9 cellular contexts compared by ENCODE assay signal in the genomic region with DNA sequence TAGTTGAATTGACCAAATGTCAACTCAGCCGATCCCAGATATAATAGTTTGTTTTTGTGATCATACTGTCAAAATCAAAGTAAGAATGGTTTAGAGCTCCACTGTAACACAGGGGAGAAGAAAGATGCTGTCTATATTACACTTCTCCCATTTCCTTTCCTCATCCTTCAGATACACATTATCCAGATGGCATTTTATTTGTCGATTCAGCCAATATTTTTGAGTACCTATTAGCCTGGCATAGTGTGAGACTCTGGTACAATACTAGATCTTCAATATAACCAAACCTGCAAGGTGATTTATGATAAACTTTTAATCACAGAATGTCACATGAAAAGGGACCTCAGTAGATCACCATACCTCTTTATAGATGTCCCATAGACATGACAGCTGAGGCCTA. TPM values are rescaled to one million over a fixed set of nuclear protein-coding genes. Genes with fewer than 3 reads are reported as not detected.
A peak's percentile ranks its signal among the peaks of the same experiment; 100 is the strongest.
DNase-seq lines count a peak whose midpoint lies in the region; TF ChIP-seq lines count a peak whose summit lies in the region.
"Had no signal": no experiment of that assay in that cellular context is flagged by ENCODE, and none has a peak within 500 bp of the region (broad histone marks: within the 10 kb centered on the region; RNA-seq: fewer than 3 reads in every experiment).

No MANE protein-coding gene starts in this region.

- DNase-seq in NCI-H69 (lab: John Stamatoyannopoulos, UW) (peak; percentile 13), osteocyte (ENCODE audit: extremely low spot score, unreplicated experiment) (no peak), GM19240 (ENCODE audit: insufficient read length, low spot score) (no peak), Calu3 (no peak), vagina (ENCODE audit: extremely low spot score in 2 of 2) (no peak)
- DNase-seq: amniotic stem cell had no signal

- no TSS peak for BruUV-seq in Calu3 (replicated peaks; lab: Mats Ljungman, UMichigan)

- peaks cover 22% of the 10 kb centered on the region for H3K36me3 ChIP-seq in DOHH2 (ENCODE audit: control insufficient read depth, low read length)
- H3K36me3 ChIP-seq in endocrine pancreas (ENCODE audit: control insufficient read depth, insufficient read depth, low read length), result no peaks in the 10 kb centered on the region
- no peaks in the 10 kb centered on the region for H3K36me3 ChIP-seq in vagina
- H3K36me3 ChIP-seq: ovary had no signal

- H3K4me1 ChIP-seq in DOHH2 (ENCODE audit: control insufficient read depth, low read length) (peaks cover 35% of the 10 kb centered on the region), endocrine pancreas (ENCODE audit: control insufficient read depth, insufficient read depth, low read length) (peaks cover 20% of the 10 kb centered on the region), vagina (peaks cover 37% of the 10 kb centered on the region)

- no peaks in the 10 kb centered on the region for H3K27me3 Mint-ChIP-seq in osteocyte (ENCODE audit: unreplicated experiment)
- no peaks in the 10 kb centered on the region for H3K27me3 Mint-ChIP-seq in Calu3 (ENCODE audit: unreplicated experiment)

- CTCF ChIA-PET in Calu3 (lab: Charles Lee), result interaction anchor here (0.8 to 1.5 kb wide), 2 partner anchors 72 to 210 kb away, joined by 3 read pairs; partner anchors contain the start of gene GSTA4

- TF ChIP-seq POLR2A in vagina (IDR thresholded peaks at IDR 0.05), result no peak

- H3K9me3 ChIP-seq in DOHH2 (ENCODE audit: control insufficient read depth, insufficient read depth, low read length) (no peaks in the 10 kb centered on the region), endocrine pancreas (ENCODE audit: control insufficient read depth, low read length) (no peaks in the 10 kb centered on the region), vagina (no peaks in the 10 kb centered on the region)
- H3K9me3 ChIP-seq: ovary had no signal

- no peak overlapping the region for H3K9ac ChIP-seq in endocrine pancreas (ENCODE audit: control insufficient read depth, insufficient read depth, low read length)

- H3K36me3 Mint-ChIP-seq in osteocyte (ENCODE audit: unreplicated experiment) (peaks cover 4% of the 10 kb centered on the region), Calu3 (ENCODE audit: insufficient read depth, unreplicated experiment) (peaks cover 23% of the 10 kb centered on the region)

- TF ChIP-seq CTCF in DOHH2 (IDR thresholded peaks at IDR 0.05; ENCODE audit: low read depth, low read length, poor library complexity, severe bottlenecking) (no peak), osteocyte (IDR thresholded peaks at IDR 0.05) (no peak), Calu3 (IDR thresholded peaks at IDR 0.05; ENCODE audit: unreplicated experiment) (no peak), vagina (IDR thresholded peaks at IDR 0.05) (no peak)

- peak overlapping the region; percentile 95 for H3K4me3 ChIP-seq in DOHH2 (ENCODE audit: low read length)
- peak overlapping the region; percentile 60 for H3K4me3 ChIP-seq in endocrine pancreas (ENCODE audit: control insufficient read depth, insufficient read depth, low read length)
- H3K4me3 ChIP-seq in vagina, result peak overlapping the region in 1 of 2 donors; percentile 90

- peak overlapping the region; percentile 94 for H3K4me2 ChIP-seq in DOHH2 (ENCODE audit: low read length)

- H3K27me3 ChIP-seq in DOHH2 (ENCODE audit: control insufficient read depth, low read length) (no peaks in the 10 kb centered on the region), endocrine pancreas (ENCODE audit: control insufficient read depth, insufficient read depth, low read length) (no peaks in the 10 kb centered on the region), vagina (no peaks in the 10 kb centered on the region)
- H3K27me3 ChIP-seq: ovary had no signal

- H3K4me1 Mint-ChIP-seq in osteocyte (ENCODE audit: unreplicated experiment), result peaks cover 42% of the 10 kb centered on the region
- H3K4me1 Mint-ChIP-seq in Calu3 (ENCODE audit: low read depth, unreplicated experiment), result peaks cover 8% of the 10 kb centered on the region

- no peaks in the 10 kb centered on the region for H3F3A ChIP-seq in DOHH2 (ENCODE audit: control insufficient read depth, insufficient read depth)

- intact Hi-C loops in Calu3 (cut with micrococcal nuclease; ENCODE audit: unreplicated experiment), result no loop called here
- intact Hi-C loops in vagina (cut with DNase I), result no loop called here

- H3K9me3 Mint-ChIP-seq in osteocyte (ENCODE audit: unreplicated experiment) (no peaks in the 10 kb centered on the region), Calu3 (ENCODE audit: low read depth, unreplicated experiment) (no peaks in the 10 kb centered on the region)

- H3K27ac ChIP-seq in DOHH2 (ENCODE audit: low read depth, low read length), result no peak overlapping the region
- no peak overlapping the region for H3K27ac ChIP-seq in vagina

- H3K4me3 Mint-ChIP-seq in osteocyte (ENCODE audit: unreplicated experiment), result peak overlapping the region; percentile 99
- H3K4me3 Mint-ChIP-seq in Calu3 (ENCODE audit: low read depth, unreplicated experiment), result no peak overlapping the region

- H3K27ac Mint-ChIP-seq in osteocyte (ENCODE audit: unreplicated experiment) (no peak overlapping the region), Calu3 (ENCODE audit: unreplicated experiment) (no peak overlapping the region)

- no peaks in the 10 kb centered on the region for H3K9me2 ChIP-seq in DOHH2 (replicated peaks; ENCODE audit: control insufficient read depth, low read length)

- peaks cover 42% of the 10 kb centered on the region for H3K79me2 ChIP-seq in DOHH2 (ENCODE audit: control insufficient read depth, low read length)

- no peaks in the 10 kb centered on the region; the same call in 1 of the 2 replicates for H4K20me1 ChIP-seq in DOHH2 (ENCODE audit: control insufficient read depth, insufficient read depth, low read depth, low read length)

RNA-seq across cellular contexts. Expression of gene FBXO9, which starts 1.7 kb away (rescaled TPM):
- 74.8 and 79.9 TPM in 2 replicates for total RNA-seq in osteocyte
- 91.2 and 94.5 TPM in 2 replicates for total RNA-seq in Calu3 (2022)
- total RNA-seq in vagina, result 61.4 TPM

RNA-seq across cellular contexts. Expression of gene CILK1, which starts 5.2 kb away (rescaled TPM):
- 14.7 and 15.0 TPM in 2 replicates for total RNA-seq in osteocyte
- total RNA-seq in Calu3 (2022), result 4.1 and 4.7 TPM in 2 replicates
- total RNA-seq in vagina, result 14.2 TPM
